ENCODE assay signal across 1 cellular context in the genomic region with DNA sequence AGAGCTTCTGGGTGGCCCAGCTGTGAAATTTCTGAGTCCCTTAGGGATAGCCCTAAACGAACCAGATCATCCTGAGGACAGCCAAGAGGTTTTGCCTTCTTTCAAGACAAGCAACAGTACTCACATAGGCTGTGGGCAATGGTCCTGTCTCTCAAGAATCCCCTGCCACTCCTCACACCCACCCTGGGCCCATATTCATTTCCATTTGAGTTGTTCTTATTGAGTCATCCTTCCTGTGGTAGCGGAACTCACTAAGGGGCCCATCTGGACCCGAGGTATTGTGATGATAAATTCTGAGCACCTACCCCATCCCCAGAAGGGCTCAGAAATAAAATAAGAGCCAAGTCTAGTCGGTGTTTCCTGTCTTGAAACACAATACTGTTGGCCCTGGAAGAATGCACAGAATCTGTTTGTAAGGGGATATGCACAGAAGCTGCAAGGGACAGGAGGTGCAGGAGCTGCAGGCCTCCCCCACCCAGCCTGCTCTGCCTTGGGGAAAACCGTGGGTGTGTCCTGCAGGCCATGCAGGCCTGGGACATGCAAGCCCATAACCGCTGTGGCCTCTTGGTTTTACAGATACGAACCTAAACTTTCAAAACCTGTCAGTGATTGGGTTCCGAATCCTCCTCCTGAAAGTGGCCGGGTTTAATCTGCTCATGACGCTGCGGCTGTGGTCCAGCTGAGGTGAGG.
TF ChIP-seq lines count a peak whose summit lies in the region.

No MANE protein-coding gene starts in this region.

TF ChIP-seq in GM12878, 131 proteins besides CTCF, POLR2A, EP300 and RAD21 (continued from another document and continues in another):
- TF ChIP-seq SRF (IDR thresholded peaks at IDR 0.05; ENCODE audit: low read depth in 2 of 2, low read length in 2 of 2) (0 out of 4 replicates have a peak, but pooled peaks of 1 of the 2 experiments have one; percentile 71), CBFB (IDR thresholded peaks at IDR 0.05; ENCODE audit: low read depth) (peak; percentile 85), BMI1 (IDR thresholded peaks at IDR 0.05; ENCODE audit: borderline replicate concordance) (peak; percentile 20; the same call in 1 of the 2 replicates), SREBF2 (IDR thresholded peaks at IDR 0.05; ENCODE audit: low read length) (no peak), MTA2 (IDR thresholded peaks at IDR 0.05; ENCODE audit: low read depth) (peak; percentile 41; the same call in 1 of the 2 replicates), EGR1 (IDR thresholded peaks at IDR 0.05; ENCODE audit: borderline replicate concordance in 1 of 2, low read depth in 2 of 2, low read length in 2 of 2) (peak in 1 of 2 experiments; percentile 74; a peak in 2 of 3 replicates), MEF2B (IDR thresholded peaks at IDR 0.05; ENCODE audit: partially characterized antibody, poor library complexity, severe bottlenecking) (peak; percentile 57), KAT2A (conservative IDR thresholded peaks at IDR 0.05; ENCODE audit: control insufficient read depth, low read depth, low read length) (no peak), MLLT1 (IDR thresholded peaks at IDR 0.05) (peak; percentile 62; the same call in 1 of the 2 replicates), DPF2 (IDR thresholded peaks at IDR 0.05) (peak; percentile 70; the same call in 1 of the 2 replicates), RELB (IDR thresholded peaks at IDR 0.05; ENCODE audit: low read depth) (peak; percentile 81), ELK1 (IDR thresholded peaks at IDR 0.05; ENCODE audit: low read depth, low read length) (no peak), MXI1 (IDR thresholded peaks at IDR 0.05; ENCODE audit: low read depth, low read length) (no peak), ZNF207 (IDR thresholded peaks at IDR 0.05; ENCODE audit: borderline replicate concordance) (no peak), CHD4 (IDR thresholded peaks at IDR 0.05) (no peak), RELA (IDR thresholded peaks at IDR 0.05; ENCODE audit: borderline replicate concordance, partially characterized antibody) (no peak), CBX3 (IDR thresholded peaks at IDR 0.05; ENCODE audit: borderline replicate concordance, low read depth) (no peak), EZH2 (IDR thresholded peaks at IDR 0.05; ENCODE audit: borderline replicate concordance, control insufficient read depth, low read depth, low read length) (no peak), BACH1 (IDR thresholded peaks at IDR 0.05; ENCODE audit: borderline replicate concordance) (no peak), ETV6 (conservative IDR thresholded peaks at IDR 0.05 in 1 of 2, IDR thresholded peaks at IDR 0.05 in 1 of 2; ENCODE audit: borderline replicate concordance in 1 of 2, low read depth in 1 of 2) (peak in 1 of 2 experiments; percentile 97; a peak in 2 of 4 replicates), CEBPB (IDR thresholded peaks at IDR 0.05; ENCODE audit: borderline replicate concordance in 1 of 2, low read depth in 2 of 2, low read length in 2 of 2) (no peak), CREM (IDR thresholded peaks at IDR 0.05; ENCODE audit: low read depth) (peak; percentile 75), PML (IDR thresholded peaks at IDR 0.05; ENCODE audit: low read length) (no peak), ATF7 (IDR thresholded peaks at IDR 0.05; ENCODE audit: low read depth) (no peak), TARDBP (IDR thresholded peaks at IDR 0.05; ENCODE audit: borderline replicate concordance) (peak; percentile 24; the same call in 1 of the 2 replicates), NFIC (IDR thresholded peaks at IDR 0.05; ENCODE audit: low read depth, low read length) (no peak), ZNF24 (IDR thresholded peaks at IDR 0.05) (no peak), PKNOX1 (IDR thresholded peaks at IDR 0.05) (peak; percentile 86), NR2F1 (conservative IDR thresholded peaks at IDR 0.05) (peak; percentile 75; the same call in 1 of the 2 replicates), JUNB (IDR thresholded peaks at IDR 0.05) (peak; percentile 83), ZBTB40 (IDR thresholded peaks at IDR 0.05; ENCODE audit: borderline replicate concordance) (no peak), IKZF1 (conservative IDR thresholded peaks at IDR 0.05) (peak; percentile 79), TAF1 (IDR thresholded peaks at IDR 0.05; ENCODE audit: borderline replicate concordance, low read depth, low read length) (no peak), GABPA (IDR thresholded peaks at IDR 0.05; ENCODE audit: low read depth) (no peak)
- TF ChIP-seq, protein P1, sequence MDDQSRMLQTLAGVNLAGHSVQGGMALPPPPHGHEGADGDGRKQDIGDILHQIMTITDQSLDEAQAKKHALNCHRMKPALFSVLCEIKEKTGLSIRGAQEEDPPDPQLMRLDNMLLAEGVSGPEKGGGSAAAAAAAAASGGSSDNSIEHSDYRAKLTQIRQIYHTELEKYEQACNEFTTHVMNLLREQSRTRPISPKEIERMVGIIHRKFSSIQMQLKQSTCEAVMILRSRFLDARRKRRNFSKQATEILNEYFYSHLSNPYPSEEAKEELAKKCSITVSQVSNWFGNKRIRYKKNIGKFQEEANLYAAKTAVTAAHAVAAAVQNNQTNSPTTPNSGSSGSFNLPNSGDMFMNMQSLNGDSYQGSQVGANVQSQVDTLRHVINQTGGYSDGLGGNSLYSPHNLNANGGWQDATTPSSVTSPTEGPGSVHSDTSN (IDR thresholded peaks at IDR 0.05; ENCODE audit: insufficient replicate concordance, low read depth, low read length) = peak; percentile 63
- TF ChIP-seq, protein P2, sequence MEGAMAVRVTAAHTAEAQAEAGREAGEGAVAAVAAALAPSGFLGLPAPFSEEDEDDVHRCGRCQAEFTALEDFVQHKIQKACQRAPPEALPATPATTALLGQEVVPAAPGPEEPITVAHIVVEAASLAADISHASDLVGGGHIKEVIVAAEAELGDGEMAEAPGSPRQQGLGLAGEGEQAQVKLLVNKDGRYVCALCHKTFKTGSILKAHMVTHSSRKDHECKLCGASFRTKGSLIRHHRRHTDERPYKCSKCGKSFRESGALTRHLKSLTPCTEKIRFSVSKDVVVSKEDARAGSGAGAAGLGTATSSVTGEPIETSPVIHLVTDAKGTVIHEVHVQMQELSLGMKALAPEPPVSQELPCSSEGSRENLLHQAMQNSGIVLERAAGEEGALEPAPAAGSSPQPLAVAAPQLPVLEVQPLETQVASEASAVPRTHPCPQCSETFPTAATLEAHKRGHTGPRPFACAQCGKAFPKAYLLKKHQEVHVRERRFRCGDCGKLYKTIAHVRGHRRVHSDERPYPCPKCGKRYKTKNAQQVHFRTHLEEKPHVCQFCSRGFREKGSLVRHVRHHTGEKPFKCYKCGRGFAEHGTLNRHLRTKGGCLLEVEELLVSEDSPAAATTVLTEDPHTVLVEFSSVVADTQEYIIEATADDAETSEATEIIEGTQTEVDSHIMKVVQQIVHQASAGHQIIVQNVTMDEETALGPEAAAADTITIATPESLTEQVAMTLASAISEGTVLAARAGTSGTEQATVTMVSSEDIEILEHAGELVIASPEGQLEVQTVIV (IDR thresholded peaks at IDR 0.05; ENCODE audit: borderline replicate concordance, partially characterized antibody) = no peak
- TF ChIP-seq, protein P3, sequence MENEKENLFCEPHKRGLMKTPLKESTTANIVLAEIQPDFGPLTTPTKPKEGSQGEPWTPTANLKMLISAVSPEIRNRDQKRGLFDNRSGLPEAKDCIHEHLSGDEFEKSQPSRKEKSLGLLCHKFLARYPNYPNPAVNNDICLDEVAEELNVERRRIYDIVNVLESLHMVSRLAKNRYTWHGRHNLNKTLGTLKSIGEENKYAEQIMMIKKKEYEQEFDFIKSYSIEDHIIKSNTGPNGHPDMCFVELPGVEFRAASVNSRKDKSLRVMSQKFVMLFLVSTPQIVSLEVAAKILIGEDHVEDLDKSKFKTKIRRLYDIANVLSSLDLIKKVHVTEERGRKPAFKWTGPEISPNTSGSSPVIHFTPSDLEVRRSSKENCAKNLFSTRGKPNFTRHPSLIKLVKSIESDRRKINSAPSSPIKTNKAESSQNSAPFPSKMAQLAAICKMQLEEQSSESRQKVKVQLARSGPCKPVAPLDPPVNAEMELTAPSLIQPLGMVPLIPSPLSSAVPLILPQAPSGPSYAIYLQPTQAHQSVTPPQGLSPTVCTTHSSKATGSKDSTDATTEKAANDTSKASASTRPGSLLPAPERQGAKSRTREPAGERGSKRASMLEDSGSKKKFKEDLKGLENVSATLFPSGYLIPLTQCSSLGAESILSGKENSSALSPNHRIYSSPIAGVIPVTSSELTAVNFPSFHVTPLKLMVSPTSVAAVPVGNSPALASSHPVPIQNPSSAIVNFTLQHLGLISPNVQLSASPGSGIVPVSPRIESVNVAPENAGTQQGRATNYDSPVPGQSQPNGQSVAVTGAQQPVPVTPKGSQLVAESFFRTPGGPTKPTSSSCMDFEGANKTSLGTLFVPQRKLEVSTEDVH (IDR thresholded peaks at IDR 0.05; ENCODE audit: low read depth, partially characterized antibody) = no peak
